In the genomic region with DNA sequence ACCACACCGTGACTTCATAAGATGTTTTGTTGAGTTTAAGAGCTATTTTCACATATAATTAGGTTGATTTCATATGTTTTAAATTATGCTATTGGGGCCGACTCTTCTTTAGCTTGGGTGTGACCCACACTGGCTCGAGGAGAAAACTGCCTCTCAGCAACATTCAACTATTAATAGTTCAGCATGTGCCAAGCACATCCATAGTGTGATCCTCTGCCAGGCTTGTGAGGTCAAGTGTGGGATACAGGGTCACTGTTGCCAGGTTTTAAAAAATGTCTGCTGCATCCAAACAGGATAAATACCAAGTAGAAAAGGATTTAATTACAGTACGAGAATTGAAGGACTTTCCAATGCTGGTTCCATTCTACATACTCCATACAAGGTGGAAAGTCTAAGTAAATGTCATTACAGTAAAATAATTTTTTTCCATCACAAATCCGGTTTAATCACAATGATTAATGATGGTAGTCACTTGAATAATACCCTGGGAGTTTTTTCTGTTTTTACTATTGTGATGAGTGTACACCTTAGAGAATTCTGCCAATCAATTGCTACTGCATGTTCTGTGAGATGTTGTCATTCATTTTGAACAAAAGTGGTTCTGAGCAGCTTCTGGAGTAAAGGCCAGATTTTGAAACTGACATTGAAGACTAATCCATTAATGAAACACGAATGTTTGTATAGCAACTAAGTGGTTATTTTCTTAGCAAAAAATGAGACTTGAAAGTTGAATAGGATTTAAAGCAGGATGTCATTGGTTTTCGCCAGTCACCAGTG, we compare ENCODE assay signal across 17 cellular contexts.
A peak's percentile ranks its signal among the peaks of the same experiment; 100 is the strongest.
DNase-seq lines count a peak whose midpoint lies in the region; ATAC-seq and TF ChIP-seq lines count a peak whose summit lies in the region.
"Had no signal": no experiment of that assay in that cellular context is flagged by ENCODE, and none has a peak within 500 bp of the region (broad histone marks: within the 10 kb centered on the region; RNA-seq: fewer than 3 reads in every experiment).

No MANE protein-coding gene starts in this region.

- H4K8ac ChIP-seq in mesenchymal stem cell (ENCODE audit: low read length) = no peak overlapping the region

- no peak overlapping the region for H3K4me2 ChIP-seq in mesenchymal stem cell (ENCODE audit: low read length, poor library complexity, severe bottlenecking)

- WGBS in mesenchymal stem cell = 100% methylated on average over 6 of the region's 7 CpGs

- H3K23ac ChIP-seq in mesenchymal stem cell (ENCODE audit: low read length in 2 of 2) = no peak overlapping the region

- no peaks in the 10 kb centered on the region for H3K9me3 ChIP-seq in mesenchymal stem cell (ENCODE audit: control insufficient read depth, low read length)

- H3K27ac Mint-ChIP-seq in chondrocyte (ENCODE audit: unreplicated experiment) = peak overlapping the region; percentile 19
- H3K27ac Mint-ChIP-seq: activated CD8-positive, alpha-beta T cell treated with anti-CD3 and anti-CD28 coated beads for 36 hours; activated naive CD8-positive, alpha-beta T cell treated with anti-CD3 and anti-CD28 coated beads, Interleukin-2, amount 50 U/mL, for 24 hours; natural killer cell treated with Interleukin-12 subunit alpha and Interleukin-12 subunit beta and Interleukin-15 and Interleukin-18, amount 100 ng/mL, for 72 hours had no signal

- H3K27ac ChIP-seq in mesenchymal stem cell (ENCODE audit: low read length, poor library complexity, severe bottlenecking) = no peak overlapping the region
- H3K27ac ChIP-seq: VCaP had no signal

- H2BK5ac ChIP-seq in mesenchymal stem cell (ENCODE audit: low read depth, low read length, poor library complexity, severe bottlenecking) = no peak overlapping the region

- peaks cover 15% of the 10 kb centered on the region for H3K4me1 Mint-ChIP-seq in chondrocyte (ENCODE audit: low read depth)
- H3K4me1 Mint-ChIP-seq: activated naive CD8-positive, alpha-beta T cell treated with anti-CD3 and anti-CD28 coated beads, Interleukin-2, amount 50 U/mL, for 24 hours had no signal

- peaks cover 9 to 48% of the 10 kb centered on the region in 2 experiments for H3K36me3 ChIP-seq in mesenchymal stem cell (ENCODE audit: control insufficient read depth in 1 of 2, insufficient read depth in 2 of 2, low read depth in 1 of 2, low read length in 2 of 2)

- no peaks in the 10 kb centered on the region for H3K4me1 ChIP-seq in mesenchymal stem cell (ENCODE audit: control insufficient read depth, insufficient read depth, low read depth, low read length)

- TF ChIP-seq CTCF in AG10803 (conservative IDR thresholded peaks at IDR 0.05; ENCODE audit: low read length) (no peak), chondrocyte (IDR thresholded peaks at IDR 0.05) (no peak)

- H3K4ac ChIP-seq in mesenchymal stem cell (ENCODE audit: low read depth in 1 of 2, low read length in 2 of 2) = no peak overlapping the region

- H2BK12ac ChIP-seq in mesenchymal stem cell (ENCODE audit: low read length in 2 of 2) = no peak overlapping the region

- peak; percentile 65 for DNase-seq in AG10803 (ENCODE audit: low read depth)
- DNase-seq in chondrocyte (ENCODE audit: low spot score) = no peak
- no peak for DNase-seq in mesenchymal stem cell
- DNase-seq in iPS-NIHi7 (ENCODE audit: extremely low spot score) = no peak
- DNase-seq in NCI-H1436 treated with DMSO at 0.1 percent for 48 hours (lab: John Stamatoyannopoulos, UW) = no peak
- DNase-seq: activated CD8-positive, alpha-beta T cell treated with anti-CD3 and anti-CD28 coated beads for 36 hours; activated naive CD8-positive, alpha-beta T cell treated with anti-CD3 and anti-CD28 coated beads, Interleukin-2, amount 50 U/mL, for 24 hours; IMR-90; mammary epithelial cell; NCI-H1048; NCI-H2107; SW 1271 had no signal

- no peak overlapping the region for H3K4me3 Mint-ChIP-seq in chondrocyte (ENCODE audit: unreplicated experiment)
- H3K4me3 Mint-ChIP-seq: activated CD8-positive, alpha-beta T cell treated with anti-CD3 and anti-CD28 coated beads for 36 hours; activated naive CD8-positive, alpha-beta T cell treated with anti-CD3 and anti-CD28 coated beads, Interleukin-2, amount 50 U/mL, for 24 hours; natural killer cell treated with Interleukin-12 subunit alpha and Interleukin-12 subunit beta and Interleukin-15 and Interleukin-18, amount 100 ng/mL, for 72 hours had no signal

- H3K14ac ChIP-seq in mesenchymal stem cell (ENCODE audit: low read length in 2 of 2) = no peak overlapping the region

- ATAC-seq in HG03066 (IDR thresholded peaks at IDR 0.05; ENCODE audit: low read depth, unreplicated experiment) = peak; percentile 58
- ATAC-seq in HG03039 (IDR thresholded peaks at IDR 0.05; ENCODE audit: unreplicated experiment) = no peak
- ATAC-seq in GM21737 (IDR thresholded peaks at IDR 0.05; ENCODE audit: unreplicated experiment) = no peak
- ATAC-seq: activated CD8-positive, alpha-beta T cell treated with anti-CD3 and anti-CD28 coated beads for 36 hours; activated naive CD8-positive, alpha-beta T cell treated with anti-CD3 and anti-CD28 coated beads, Interleukin-2, amount 50 U/mL, for 24 hours; natural killer cell treated with Interleukin-12 subunit alpha and Interleukin-12 subunit beta and Interleukin-15 and Interleukin-18, amount 100 ng/mL, for 72 hours had no signal

- peak overlapping the region; percentile 20 for H3K9ac ChIP-seq in mesenchymal stem cell (ENCODE audit: low read length)

- H3K4me3 ChIP-seq in AG10803 (ENCODE audit: low read length) (no peak overlapping the region), mesenchymal stem cell (ENCODE audit: insufficient read depth in 1 of 2, low read depth in 1 of 2, low read length in 2 of 2) (no peak overlapping the region)

- H3K27me3 ChIP-seq in mesenchymal stem cell (ENCODE audit: control insufficient read depth in 1 of 2, insufficient read depth in 1 of 2, low read length in 2 of 2) = no peaks in the 10 kb centered on the region

- no peaks in the 10 kb centered on the region for H3K27me3 Mint-ChIP-seq in chondrocyte (ENCODE audit: low read depth)
- H3K27me3 Mint-ChIP-seq: activated CD8-positive, alpha-beta T cell treated with anti-CD3 and anti-CD28 coated beads for 36 hours; activated naive CD8-positive, alpha-beta T cell treated with anti-CD3 and anti-CD28 coated beads, Interleukin-2, amount 50 U/mL, for 24 hours; natural killer cell treated with Interleukin-12 subunit alpha and Interleukin-12 subunit beta and Interleukin-15 and Interleukin-18, amount 100 ng/mL, for 72 hours had no signal

- H3K36me3 Mint-ChIP-seq in chondrocyte (ENCODE audit: low read depth) = peaks cover 20% of the 10 kb centered on the region

- no peaks in the 10 kb centered on the region for H3K9me3 Mint-ChIP-seq in chondrocyte (ENCODE audit: low read depth)
- H3K9me3 Mint-ChIP-seq: activated CD8-positive, alpha-beta T cell treated with anti-CD3 and anti-CD28 coated beads for 36 hours; natural killer cell treated with Interleukin-12 subunit alpha and Interleukin-12 subunit beta and Interleukin-15 and Interleukin-18, amount 100 ng/mL, for 72 hours had no signal

- no peak overlapping the region for H4K91ac ChIP-seq in mesenchymal stem cell (ENCODE audit: low read length)

- no peak overlapping the region for H2BK15ac ChIP-seq in mesenchymal stem cell (ENCODE audit: low read depth, poor library complexity, severe bottlenecking)

- H3K18ac ChIP-seq in mesenchymal stem cell (ENCODE audit: low read depth in 1 of 2, low read length in 2 of 2) = no peak overlapping the region

- H2BK120ac ChIP-seq in mesenchymal stem cell (ENCODE audit: low read depth, low read length) = no peak overlapping the region

- no peak overlapping the region for H2AK5ac ChIP-seq in mesenchymal stem cell (ENCODE audit: low read length, severe bottlenecking)

- no peak overlapping the region for H2AFZ ChIP-seq in mesenchymal stem cell (ENCODE audit: low read depth, low read length)

- peaks cover 16% of the 10 kb centered on the region for H3K79me1 ChIP-seq in mesenchymal stem cell (replicated peaks; ENCODE audit: low read length, poor library complexity, severe bottlenecking)
